ENCODE assay signal across 22 cellular contexts in genomic region chr7:41051525-41051924, GRCh38.
DNase-seq lines count a peak whose midpoint lies in the region; ATAC-seq, FAIRE-seq and TF ChIP-seq lines count a peak whose summit lies in the region.
"Had no signal": no experiment of that assay in that cellular context is flagged by ENCODE, and none has a peak within 500 bp of the region (broad histone marks: within the 10 kb centered on the region; RNA-seq: fewer than 3 reads in every experiment).

No MANE protein-coding gene starts in this region.

- ATAC-seq in GM23338, result peak; percentile 56
- ATAC-seq in HG02973 (IDR thresholded peaks at IDR 0.05; ENCODE audit: unreplicated experiment), result no peak
- ATAC-seq: A549, GM12878, HCT116 had no signal

- no peak overlapping the region for H3K27ac Mint-ChIP-seq in GM23338
- H3K27ac Mint-ChIP-seq: CD8-positive, alpha-beta memory T cell had no signal

- FAIRE-seq in keratinocyte (lab: Jason Lieb, UNC) (peak; percentile 5), urothelium cell line (lab: Jason Lieb, UNC) (no peak)
- FAIRE-seq: A549, D721Med, G401.6, GM12878, GM18507 had no signal

- H3K4me1 ChIP-seq in GM23338 (ENCODE audit: insufficient read depth) (no peaks in the 10 kb centered on the region), keratinocyte (ENCODE audit: control insufficient read depth, extremely low read depth, insufficient read depth, low read length) (no peaks in the 10 kb centered on the region), neuronal stem cell (ENCODE audit: control insufficient read depth in 2 of 2, insufficient read depth in 1 of 2, low read depth in 1 of 2, low read length in 2 of 2) (peaks cover 0 to 12% of the 10 kb centered on the region in 2 donors), osteoblast (ENCODE audit: insufficient read depth, low read length) (peaks cover 11% of the 10 kb centered on the region)
- H3K4me1 ChIP-seq: A549 had no signal

- H2BK5ac ChIP-seq in neuronal stem cell (ENCODE audit: low read length), result no peak overlapping the region

- DNase-seq in GM23338 (ENCODE audit: low spot score) (no peak), astrocyte of the spinal cord (ENCODE audit: low read depth, low spot score) (peak; percentile 19), keratinocyte (ENCODE audit: low read depth, low spot score) (no peak), neuronal stem cell (ENCODE audit: low spot score) (peak; percentile 38), urothelium cell line (ENCODE audit: low spot score) (no peak), osteoblast (ENCODE audit: insufficient read length, low spot score, missing footprints) (no peak)
- no peak for DNase-seq in activated CD8-positive, alpha-beta memory T cell treated with anti-CD3 and anti-CD28 coated beads for 24 hours
- DNase-seq: CD8-positive, alpha-beta memory T cell; DND-41; KBM-7; NCI-H1417 treated with DMSO at 0.1 percent for 48 hours; NCI-H2029; NCI-H2171; NCI-H774 had no signal

- H2AFZ ChIP-seq in GM23338 (no peak overlapping the region), keratinocyte (ENCODE audit: control insufficient read depth, low read length) (no peak overlapping the region), neuronal stem cell (ENCODE audit: low read length) (no peak overlapping the region), osteoblast (ENCODE audit: low read length) (no peak overlapping the region)

- H3K4me3 Mint-ChIP-seq in GM23338, result no peak overlapping the region
- H3K4me3 Mint-ChIP-seq: CD8-positive, alpha-beta memory T cell had no signal

- H3K79me2 ChIP-seq in GM23338 (replicated peaks; ENCODE audit: insufficient read depth), result no peaks in the 10 kb centered on the region
- no peaks in the 10 kb centered on the region for H3K79me2 ChIP-seq in keratinocyte (ENCODE audit: control insufficient read depth, insufficient read depth, low read length)
- H3K79me2 ChIP-seq in osteoblast (ENCODE audit: insufficient read depth, low read length), result no peaks in the 10 kb centered on the region

- peaks cover 24% of the 10 kb centered on the region for H3K4me1 Mint-ChIP-seq in GM23338
- H3K4me1 Mint-ChIP-seq: CD8-positive, alpha-beta memory T cell had no signal

- H3K9me1 ChIP-seq in keratinocyte (ENCODE audit: control insufficient read depth, extremely low read depth, insufficient read depth, low read length), result no peaks in the 10 kb centered on the region

- peaks cover 15% of the 10 kb centered on the region for H3K9me2 ChIP-seq in GM23338 (ENCODE audit: insufficient read depth)

- H3K14ac ChIP-seq in neuronal stem cell (ENCODE audit: low read length), result no peak overlapping the region

- no peaks in the 10 kb centered on the region for H3K9me3 ChIP-seq in keratinocyte (ENCODE audit: control insufficient read depth, low read depth, low read length)
- no peaks in the 10 kb centered on the region for H3K9me3 ChIP-seq in neuronal stem cell (replicated peaks in 1 of 2; ENCODE audit: control insufficient read depth in 2 of 2, insufficient read depth in 1 of 2, low read depth in 1 of 2, low read length in 2 of 2)
- H3K9me3 ChIP-seq in osteoblast (ENCODE audit: low read depth, low read length), result no peaks in the 10 kb centered on the region
- H3K9me3 ChIP-seq: A549 had no signal

- no peaks in the 10 kb centered on the region for H3K27me3 ChIP-seq in GM23338 (ENCODE audit: insufficient read depth)
- no peaks in the 10 kb centered on the region for H3K27me3 ChIP-seq in keratinocyte (ENCODE audit: control insufficient read depth, extremely low read depth, insufficient read depth, low read length)
- no peaks in the 10 kb centered on the region for H3K27me3 ChIP-seq in neuronal stem cell (ENCODE audit: control insufficient read depth in 3 of 3, insufficient read depth in 3 of 3, low read depth in 1 of 3, low read length in 3 of 3)
- no peaks in the 10 kb centered on the region for H3K27me3 ChIP-seq in osteoblast (ENCODE audit: insufficient read depth, low read length)
- H3K27me3 ChIP-seq: BLaER1 treated with 17β-estradiol and CSF1 and Interleukin-3, amounts not matched to agents 10 nM and 100 nM had no signal

- H3K79me1 ChIP-seq in neuronal stem cell (ENCODE audit: low read depth, low read length), result no peaks in the 10 kb centered on the region

- no peak overlapping the region for H2AK5ac ChIP-seq in neuronal stem cell (ENCODE audit: low read depth, low read length)

- H3K23ac ChIP-seq in neuronal stem cell (ENCODE audit: low read depth, low read length, poor library complexity), result no peak overlapping the region

- no CpG with 5 or more reads among the region's 9 CpGs for WGBS in neuronal stem cell (ENCODE audit: extremely low coverage in 2 of 2, insufficient read length in 2 of 2, insufficient replicate concordance in 1 of 2), 2 donors

- H4K20me1 ChIP-seq in GM23338 (replicated peaks; ENCODE audit: insufficient read depth), result no peaks in the 10 kb centered on the region
- no peaks in the 10 kb centered on the region for H4K20me1 ChIP-seq in keratinocyte (ENCODE audit: control insufficient read depth, extremely low read depth, insufficient read depth, low read length)
- no peaks in the 10 kb centered on the region for H4K20me1 ChIP-seq in osteoblast (ENCODE audit: insufficient read depth, low read length)
- H4K20me1 ChIP-seq: BLaER1 treated with 17β-estradiol and CSF1 and Interleukin-3, amounts not matched to agents 10 nM and 100 nM had no signal

- H3K36me3 ChIP-seq in GM23338 (ENCODE audit: insufficient read depth) (no peaks in the 10 kb centered on the region), keratinocyte (ENCODE audit: control insufficient read depth in 2 of 2, extremely low read depth in 1 of 2, insufficient read depth in 2 of 2, low read length in 2 of 2) (no peaks in the 10 kb centered on the region), neuronal stem cell (replicated peaks in 1 of 2; ENCODE audit: control insufficient read depth in 2 of 2, insufficient read depth in 2 of 2, low read length in 2 of 2) (no peaks in the 10 kb centered on the region), osteoblast (ENCODE audit: insufficient read depth, low read length) (no peaks in the 10 kb centered on the region)
- H3K36me3 ChIP-seq: BLaER1 treated with 17β-estradiol and CSF1 and Interleukin-3, amounts not matched to agents 10 nM and 100 nM had no signal

- H3K27ac ChIP-seq in GM23338 (ENCODE audit: low read depth) (no peak overlapping the region), keratinocyte (ENCODE audit: control insufficient read depth, insufficient read depth, low read length) (no peak overlapping the region), neuronal stem cell (replicated peaks; ENCODE audit: low read length) (no peak overlapping the region), osteoblast (ENCODE audit: low read depth, low read length) (no peak overlapping the region)
- H3K27ac ChIP-seq: A549; BLaER1 treated with 17β-estradiol and CSF1 and Interleukin-3, amounts not matched to agents 10 nM and 100 nM had no signal

- H4K91ac ChIP-seq in neuronal stem cell (ENCODE audit: low read depth, low read length, poor library complexity), result no peak overlapping the region

- H2BK15ac ChIP-seq in neuronal stem cell (ENCODE audit: low read length), result no peak overlapping the region

- H3F3A ChIP-seq in GM23338 (replicated peaks; ENCODE audit: low read depth), result no peaks in the 10 kb centered on the region

- H2BK120ac ChIP-seq in neuronal stem cell (ENCODE audit: low read depth, low read length), result no peak overlapping the region

- H3K9ac ChIP-seq in keratinocyte (ENCODE audit: control insufficient read depth, extremely low read depth, insufficient read depth, low read length) (no peak overlapping the region), neuronal stem cell (ENCODE audit: low read depth, low read length, poor library complexity) (no peak overlapping the region)
- H3K9ac ChIP-seq: BLaER1 treated with 17β-estradiol and CSF1 and Interleukin-3, amounts not matched to agents 10 nM and 100 nM had no signal

- H4K8ac ChIP-seq in neuronal stem cell (ENCODE audit: low read depth, low read length), result no peak overlapping the region

- peaks cover 3% of the 10 kb centered on the region for H3K27me3 Mint-ChIP-seq in GM23338 (ENCODE audit: insufficient read depth, low read depth, poor library complexity)
- H3K27me3 Mint-ChIP-seq: CD8-positive, alpha-beta memory T cell had no signal

- peaks cover 1% of the 10 kb centered on the region for H3K9me3 Mint-ChIP-seq in GM23338

- no peaks in the 10 kb centered on the region for H3K36me3 Mint-ChIP-seq in GM23338 (ENCODE audit: low read depth)
- H3K36me3 Mint-ChIP-seq: CD8-positive, alpha-beta memory T cell had no signal

- no peak overlapping the region for H3K4me3 ChIP-seq in GM23338
- H3K4me3 ChIP-seq in astrocyte of the spinal cord (ENCODE audit: low read depth, low read length), result no peak overlapping the region
- no peak overlapping the region for H3K4me3 ChIP-seq in keratinocyte (ENCODE audit: control insufficient read depth in 2 of 3, extremely low read depth in 1 of 3, insufficient read depth in 2 of 3, low read depth in 1 of 3, low read length in 3 of 3)
- H3K4me3 ChIP-seq in neuronal stem cell (ENCODE audit: low read length in 2 of 2), result no peak overlapping the region
- no peak overlapping the region for H3K4me3 ChIP-seq in osteoblast (ENCODE audit: insufficient read depth, low read length)
- H3K4me3 ChIP-seq: A549; BLaER1 treated with 17β-estradiol and CSF1 and Interleukin-3, amounts not matched to agents 10 nM and 100 nM; GM12878 had no signal

- dilution Hi-C loops in keratinocyte (cut with MboI; ENCODE audit: extremely low pct_ligation_motif_present, low sequenced_read_pairs), result no loop called here

- no peak overlapping the region for H3K18ac ChIP-seq in neuronal stem cell (ENCODE audit: low read length)

- in situ Hi-C loops in astrocyte of the spinal cord (cut with HindIII; ENCODE audit: low sequenced_read_pairs), result no loop called here

- H3K4me2 ChIP-seq in GM23338, result 0 out of 2 replicates have a peak overlapping the region, but pooled peaks have one; percentile 9
- no peak overlapping the region for H3K4me2 ChIP-seq in keratinocyte (ENCODE audit: control insufficient read depth, extremely low read depth, insufficient read depth, low read depth, low read length)
- no peak overlapping the region for H3K4me2 ChIP-seq in neuronal stem cell (ENCODE audit: insufficient read depth, low read length, poor library complexity, severe bottlenecking)
- H3K4me2 ChIP-seq in osteoblast (ENCODE audit: insufficient read depth, low read length), result no peak overlapping the region
- H3K4me2 ChIP-seq: A549; BLaER1 treated with 17β-estradiol and CSF1 and Interleukin-3, amounts not matched to agents 10 nM and 100 nM had no signal

- no peak overlapping the region for H3K4ac ChIP-seq in neuronal stem cell (ENCODE audit: low read length)

- no peak for TF ChIP-seq CTCF in GM23338 (conservative IDR thresholded peaks at IDR 0.05; ENCODE audit: low read depth in 2 of 2)
- TF ChIP-seq CTCF in astrocyte of the spinal cord (IDR thresholded peaks at IDR 0.05; ENCODE audit: low read depth, low read length), result no peak
- no peak for TF ChIP-seq CTCF in keratinocyte (optimal IDR thresholded peaks at IDR 0.05 in 1 of 3, IDR thresholded peaks at IDR 0.05 in 1 of 3, conservative IDR thresholded peaks at IDR 0.05 in 1 of 3; ENCODE audit: extremely low read depth in 1 of 3, insufficient read depth in 2 of 3, low read length in 3 of 3)
- no peak for TF ChIP-seq CTCF in osteoblast (IDR thresholded peaks at IDR 0.05; ENCODE audit: extremely low read depth, low read depth, low read length)

- no peak overlapping the region for H2BK12ac ChIP-seq in neuronal stem cell (ENCODE audit: low read length)

Comparison
In these comparisons a context has a peak if more than half of its experiments do, and no peak if none do; other contexts are left out.
1. DNase-seq: peak in astrocyte of the spinal cord (single experiment) and neuronal stem cell (single experiment); none in GM23338 (single experiment), keratinocyte (single experiment), urothelium cell line (single experiment), activated CD8-positive, alpha-beta memory T cell treated with anti-CD3 and anti-CD28 coated beads for 24 hours (single experiment) and osteoblast (single experiment).